In the genomic region with DNA sequence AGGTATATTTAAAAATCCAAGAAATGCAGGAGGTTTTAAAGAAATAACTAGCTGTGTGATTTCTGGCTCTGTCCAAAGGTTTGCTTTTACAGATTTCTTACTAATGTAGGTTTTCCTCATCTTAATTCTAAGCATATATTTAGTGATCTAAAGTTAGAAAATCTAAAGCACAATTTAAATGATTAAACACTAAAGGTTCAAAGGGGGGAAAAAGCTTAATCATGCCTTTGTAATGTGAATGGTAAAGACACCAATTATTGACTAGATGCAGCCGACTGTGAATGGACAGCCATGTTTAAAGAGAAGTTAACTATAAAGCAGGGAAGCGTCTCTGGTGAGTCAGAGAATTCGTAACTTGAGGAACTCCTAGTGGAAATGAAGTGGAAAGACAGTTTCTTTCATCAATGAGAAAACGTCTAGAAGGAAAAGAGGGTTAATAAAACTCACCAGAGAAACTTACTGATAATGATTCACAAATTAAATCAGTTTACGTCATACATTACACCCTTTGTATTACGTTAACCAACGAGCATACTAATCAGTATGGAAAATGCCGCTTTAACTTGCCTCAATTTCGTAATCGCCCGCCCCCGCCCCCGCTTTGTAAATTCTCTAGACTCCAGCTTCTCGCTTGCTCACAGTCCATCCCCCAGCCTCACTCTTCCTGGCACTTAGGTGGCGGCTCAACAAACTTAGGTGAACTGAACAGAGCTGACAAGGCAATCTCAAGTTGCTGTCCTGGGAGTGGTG, we compare ENCODE assay signal across 8 cellular contexts. TPM values are rescaled to one million over a fixed set of nuclear protein-coding genes. Genes with fewer than 3 reads are reported as not detected.
DNase-seq lines count a peak whose midpoint lies in the region; ATAC-seq and TF ChIP-seq lines count a peak whose summit lies in the region.

No MANE protein-coding gene starts in this region.

- H3K36me3 ChIP-seq in liver (ENCODE audit: control insufficient read depth in 4 of 4, insufficient read depth in 3 of 4, low read depth in 1 of 4, low read length in 3 of 4) = peaks cover 0 to 2% (median 0%) of the 10 kb centered on the region in 4 donors

- WGBS in liver = under 1% methylated on average over 15 of the region's 15 CpGs

- DNase-seq in activated gamma-delta T cell (lab: John Stamatoyannopoulos, UW) (peak; percentile 21), activated gamma-delta T cell treated with Interleukin-2 at 50 U/mL for 16 hours (no peak), NCI-H2171 (lab: John Stamatoyannopoulos, UW) (peak; percentile 33), UCSD-AML1 (lab: John Stamatoyannopoulos, UW; ENCODE audit: unreplicated experiment) (peak; percentile 54), dermis microvascular lymphatic vessel endothelial cell (ENCODE audit: low read depth in 2 of 2) (peak; percentile 75 to 87)
- peak in 2 of 3 donors; percentile 41 to 50 for DNase-seq in stimulated activated CD4-positive, alpha-beta T cell treated with anti-CD3 and anti-CD28 coated beads, TNF-alpha, amount 100 ng/mL, for 48 hours (ENCODE audit: low read depth in 3 of 3)

- peak; percentile 28 to 30 for TF ChIP-seq RAD21 in liver (IDR thresholded peaks at IDR 0.05)

- no peaks in the 10 kb centered on the region for H3K27me3 ChIP-seq in liver (ENCODE audit: control insufficient read depth in 4 of 4, insufficient read depth in 4 of 4, low read length in 3 of 4)

- H3K27ac ChIP-seq in liver (ENCODE audit: low read depth in 1 of 2, low read length in 2 of 2) = peak overlapping the region; percentile 95 to 98

- H3K9me3 ChIP-seq in liver (ENCODE audit: control insufficient read depth in 4 of 4, low read length in 3 of 4) = no peaks in the 10 kb centered on the region

- H3K4me3 ChIP-seq in liver (ENCODE audit: low read depth in 1 of 3, low read length in 3 of 3) = peak overlapping the region; percentile 43 to 62 (median 57)

- no peak for ATAC-seq in HG02678 (IDR thresholded peaks at IDR 0.05; ENCODE audit: unreplicated experiment)

- H3K4me1 ChIP-seq in liver (ENCODE audit: control insufficient read depth in 4 of 4, insufficient read depth in 4 of 4, low read length in 3 of 4) = peaks cover 5 to 16% (median 10%) of the 10 kb centered on the region in 4 donors

- peak; percentile 27 for TF ChIP-seq CTCF in liver (IDR thresholded peaks at IDR 0.05; ENCODE audit: low read depth, low read length, missing input control)

- H3K9ac ChIP-seq in liver (ENCODE audit: low read depth in 1 of 2, low read length in 2 of 2) = peak overlapping the region; percentile 58 to 98

TF ChIP-seq in liver, 16 proteins besides CTCF, POLR2A, EP300 and RAD21:
- TF ChIP-seq TAF1 (conservative IDR thresholded peaks at IDR 0.05) (peak; percentile 37), JUND (IDR thresholded peaks at IDR 0.05) (peak; percentile 58 to 74), EGR1 (IDR thresholded peaks at IDR 0.05; ENCODE audit: low read depth in 2 of 2) (peak; percentile 89 to 97), YY1 (IDR thresholded peaks at IDR 0.05) (peak; percentile 96)
- TF ChIP-seq, protein P1, sequence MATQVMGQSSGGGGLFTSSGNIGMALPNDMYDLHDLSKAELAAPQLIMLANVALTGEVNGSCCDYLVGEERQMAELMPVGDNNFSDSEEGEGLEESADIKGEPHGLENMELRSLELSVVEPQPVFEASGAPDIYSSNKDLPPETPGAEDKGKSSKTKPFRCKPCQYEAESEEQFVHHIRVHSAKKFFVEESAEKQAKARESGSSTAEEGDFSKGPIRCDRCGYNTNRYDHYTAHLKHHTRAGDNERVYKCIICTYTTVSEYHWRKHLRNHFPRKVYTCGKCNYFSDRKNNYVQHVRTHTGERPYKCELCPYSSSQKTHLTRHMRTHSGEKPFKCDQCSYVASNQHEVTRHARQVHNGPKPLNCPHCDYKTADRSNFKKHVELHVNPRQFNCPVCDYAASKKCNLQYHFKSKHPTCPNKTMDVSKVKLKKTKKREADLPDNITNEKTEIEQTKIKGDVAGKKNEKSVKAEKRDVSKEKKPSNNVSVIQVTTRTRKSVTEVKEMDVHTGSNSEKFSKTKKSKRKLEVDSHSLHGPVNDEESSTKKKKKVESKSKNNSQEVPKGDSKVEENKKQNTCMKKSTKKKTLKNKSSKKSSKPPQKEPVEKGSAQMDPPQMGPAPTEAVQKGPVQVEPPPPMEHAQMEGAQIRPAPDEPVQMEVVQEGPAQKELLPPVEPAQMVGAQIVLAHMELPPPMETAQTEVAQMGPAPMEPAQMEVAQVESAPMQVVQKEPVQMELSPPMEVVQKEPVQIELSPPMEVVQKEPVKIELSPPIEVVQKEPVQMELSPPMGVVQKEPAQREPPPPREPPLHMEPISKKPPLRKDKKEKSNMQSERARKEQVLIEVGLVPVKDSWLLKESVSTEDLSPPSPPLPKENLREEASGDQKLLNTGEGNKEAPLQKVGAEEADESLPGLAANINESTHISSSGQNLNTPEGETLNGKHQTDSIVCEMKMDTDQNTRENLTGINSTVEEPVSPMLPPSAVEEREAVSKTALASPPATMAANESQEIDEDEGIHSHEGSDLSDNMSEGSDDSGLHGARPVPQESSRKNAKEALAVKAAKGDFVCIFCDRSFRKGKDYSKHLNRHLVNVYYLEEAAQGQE (IDR thresholded peaks at IDR 0.05) = peak; percentile 25
- TF ChIP-seq, protein P2, sequence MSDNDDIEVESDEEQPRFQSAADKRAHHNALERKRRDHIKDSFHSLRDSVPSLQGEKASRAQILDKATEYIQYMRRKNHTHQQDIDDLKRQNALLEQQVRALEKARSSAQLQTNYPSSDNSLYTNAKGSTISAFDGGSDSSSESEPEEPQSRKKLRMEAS (IDR thresholded peaks at IDR 0.05) = no peak

RNA-seq across cellular contexts. Expression of a gene that starts 1.1 kb away (rescaled TPM):
- total RNA-seq in dermis microvascular lymphatic vessel endothelial cell (152 and 210 TPM in 2 replicates), liver (10 to 100 TPM; 63.5 to 67.9 TPM)
- polyA plus RNA-seq in liver = 10 to 100 TPM; 24.6 to 32.6 TPM
